In genomic region chr5:172679621-172680212, GRCh38 we compare ENCODE assay signal across 23 cellular contexts. TPM values are rescaled to one million over a fixed set of nuclear protein-coding genes. Genes with fewer than 3 reads are reported as not detected.
DNase-seq lines count a peak whose midpoint lies in the region; ATAC-seq, FAIRE-seq and TF ChIP-seq lines count a peak whose summit lies in the region.
"Had no signal": no experiment of that assay in that cellular context is flagged by ENCODE, and none has a peak within 500 bp of the region (broad histone marks: within the 10 kb centered on the region; RNA-seq: fewer than 3 reads in every experiment).

No MANE protein-coding gene starts in this region.

- H4K20me1 ChIP-seq in K562 (replicated peaks; ENCODE audit: control insufficient read depth, insufficient read depth, low read length), result no peaks in the 10 kb centered on the region

- no peak for TF ChIP-seq POLR2A in K562 (conservative IDR thresholded peaks at IDR 0.05)

- H3K27ac Mint-ChIP-seq in Caco-2 (ENCODE audit: unreplicated experiment) (peak overlapping the region; percentile 79), Calu3 (ENCODE audit: unreplicated experiment) (no peak overlapping the region)
- H3K27ac Mint-ChIP-seq: activated CD4-positive, alpha-beta T cell treated with anti-CD3 and anti-CD28 coated beads, Interleukin-2, amount 10 ng/mL, durations not matched to agents 24 days and 14 days; activated naive CD8-positive, alpha-beta T cell treated with anti-CD3 and anti-CD28 coated beads for 36 hours; activated T-helper 17 cell treated with anti-CD3 and anti-CD28 coated beads, Interleukin-2, amount 50 U/mL, for 72 hours; nephron; T-cell had no signal

- H3K36me3 Mint-ChIP-seq in Caco-2 (ENCODE audit: insufficient read depth, unreplicated experiment) (no peaks in the 10 kb centered on the region), Calu3 (ENCODE audit: insufficient read depth, unreplicated experiment) (no peaks in the 10 kb centered on the region)
- H3K36me3 Mint-ChIP-seq: activated naive CD8-positive, alpha-beta T cell treated with anti-CD3 and anti-CD28 coated beads for 36 hours; CD4-positive, CD25-positive, alpha-beta regulatory T cell; T-cell had no signal

- no peak for FAIRE-seq in K562 (lab: Jason Lieb, UNC)
- FAIRE-seq in kidney (lab: Jason Lieb, UNC), result no peak
- no peak for FAIRE-seq in small intestine (lab: Jason Lieb, UNC)
- FAIRE-seq: endometrium, keratinocyte had no signal

- H3K4me1 Mint-ChIP-seq in Caco-2 (ENCODE audit: low read depth, unreplicated experiment) (peaks cover 14% of the 10 kb centered on the region), Calu3 (ENCODE audit: low read depth, unreplicated experiment) (peaks cover 7% of the 10 kb centered on the region)
- H3K4me1 Mint-ChIP-seq: activated CD4-positive, alpha-beta T cell treated with anti-CD3 and anti-CD28 coated beads, Interleukin-2, amount 10 ng/mL, durations not matched to agents 24 days and 14 days had no signal

- H3K4me3 Mint-ChIP-seq in Caco-2 (ENCODE audit: unreplicated experiment), result no peak overlapping the region
- no peak overlapping the region for H3K4me3 Mint-ChIP-seq in Calu3 (ENCODE audit: low read depth, unreplicated experiment)
- H3K4me3 Mint-ChIP-seq: activated CD4-positive, alpha-beta T cell treated with anti-CD3 and anti-CD28 coated beads, Interleukin-2, amount 10 ng/mL, durations not matched to agents 24 days and 14 days; activated naive CD8-positive, alpha-beta T cell treated with anti-CD3 and anti-CD28 coated beads for 36 hours; activated T-helper 17 cell treated with anti-CD3 and anti-CD28 coated beads, Interleukin-2, amount 50 U/mL, for 72 hours; CD4-positive, CD25-positive, alpha-beta regulatory T cell; nephron; T-cell had no signal

- H3K9me3 ChIP-seq in Caco-2 (no peaks in the 10 kb centered on the region), K562 (replicated peaks; ENCODE audit: control insufficient read depth, insufficient read depth, low read depth, low read length) (no peaks in the 10 kb centered on the region), kidney (ENCODE audit: control insufficient read depth in 1 of 2, low read length in 2 of 2) (no peaks in the 10 kb centered on the region), small intestine (ENCODE audit: control insufficient read depth, low read depth) (no peaks in the 10 kb centered on the region)
- H3K9me3 ChIP-seq: prostate gland had no signal

- DNase-seq in Caco-2, result peak in 1 of 2 experiments; percentile 55
- DNase-seq in K562 (ENCODE audit: extremely low read depth in 1 of 4, low spot score in 3 of 4), result peak; percentile 23 to 39 (median 30)
- DNase-seq in kidney, result peak; percentile 18
- peak; percentile 64 for DNase-seq in small intestine
- DNase-seq in activated effector memory CD4-positive, alpha-beta T cell treated with anti-CD3 and anti-CD28 coated beads, Interleukin-2, amount 50 U/mL, for 16 hours, result no peak
- DNase-seq in hippocampal formation (lab: John Stamatoyannopoulos, UW), result no peak
- no peak for DNase-seq in Calu3
- DNase-seq: activated CD4-positive, alpha-beta T cell treated with anti-CD3 and anti-CD28 coated beads, Interleukin-2, amount 10 ng/mL, durations not matched to agents 24 days and 14 days; activated naive CD8-positive, alpha-beta T cell treated with anti-CD3 and anti-CD28 coated beads for 36 hours; CD4-positive, CD25-positive, alpha-beta regulatory T cell; DMS153; GDM1; GM23248; NCI-H1694; NCI-H774; OCI-M1; T-cell had no signal

- ATAC-seq in K562 (peak; percentile 52), GM19452 (IDR thresholded peaks at IDR 0.05; ENCODE audit: unreplicated experiment) (no peak)
- ATAC-seq: activated T-helper 17 cell treated with anti-CD3 and anti-CD28 coated beads, Interleukin-2, amount 50 U/mL, for 72 hours; T-cell had no signal

- BruUV-seq in Caco-2 (replicated peaks; lab: Mats Ljungman, UMichigan), result no TSS peak
- no TSS peak for BruUV-seq in K562 (replicated peaks; lab: Mats Ljungman, UMichigan)
- BruUV-seq in Calu3 (replicated peaks; lab: Mats Ljungman, UMichigan), result no TSS peak

- H3K27ac ChIP-seq in K562 (ENCODE audit: extremely low read depth, low read depth, low read length) (no peak overlapping the region), kidney (ENCODE audit: low read depth in 2 of 2, low read length in 2 of 2) (no peak overlapping the region), small intestine (ENCODE audit: low read depth in 1 of 2, low read length in 1 of 2) (peak overlapping the region; percentile 35 to 39)
- H3K27ac ChIP-seq: GM23248 had no signal

- no peak overlapping the region for H3K9ac ChIP-seq in K562 (ENCODE audit: insufficient read depth in 1 of 2, low read depth in 2 of 2, low read length in 2 of 2)
- no peak overlapping the region for H3K9ac ChIP-seq in kidney (ENCODE audit: low read length in 2 of 2)
- H3K9ac ChIP-seq: GM23248 had no signal

- intact Hi-C loops in Caco-2 (cut with micrococcal nuclease; ENCODE audit: unreplicated experiment), result no loop called here
- intact Hi-C loops in K562 (cut with micrococcal nuclease), result no loop called here
- intact Hi-C loops in kidney (cut with DNase I), result no loop called here
- intact Hi-C loops in Calu3 (cut with micrococcal nuclease; ENCODE audit: unreplicated experiment), result no loop called here

- peaks cover 15% of the 10 kb centered on the region for H3K4me1 ChIP-seq in Caco-2
- peaks cover 2 to 8% of the 10 kb centered on the region in 2 experiments; a peak in 4 of 5 replicates for H3K4me1 ChIP-seq in K562 (replicated peaks in 1 of 2; ENCODE audit: control insufficient read depth in 2 of 2, insufficient read depth in 2 of 2, low read length in 2 of 2)
- H3K4me1 ChIP-seq in kidney (ENCODE audit: control insufficient read depth in 1 of 2, insufficient read depth in 1 of 2, low read depth in 1 of 2, low read length in 2 of 2), result peaks cover 0 to 7% of the 10 kb centered on the region in 2 donors
- peaks cover 0 to 4% of the 10 kb centered on the region in 2 donors for H3K4me1 ChIP-seq in small intestine (ENCODE audit: control insufficient read depth in 2 of 2, insufficient read depth in 1 of 2, low read depth in 1 of 2, low read length in 1 of 2)
- H3K4me1 ChIP-seq: prostate gland had no signal

- H3K9me1 ChIP-seq in K562 (ENCODE audit: control insufficient read depth, insufficient read depth, low read length), result no peaks in the 10 kb centered on the region

- CTCF ChIA-PET in Caco-2 (lab: Charles Lee), result interaction anchor here (0.6 kb wide), 1 partner anchor 197 kb away, joined by 5 read pairs; no protein-coding TSS in a partner anchor
- CTCF ChIA-PET in K562 (lab: Yijun Ruan, JAX; ENCODE audit: low intra/inter-chr PET ratio), result no interaction called here
- CTCF ChIA-PET in Calu3 (lab: Charles Lee), result interaction anchor here (0.6 kb wide), 1 partner anchor 209 kb away, joined by 5 read pairs; no protein-coding TSS in a partner anchor

- H3K36me3 ChIP-seq in Caco-2 (ENCODE audit: control insufficient read depth, insufficient read depth, low read length) (no peaks in the 10 kb centered on the region), K562 (ENCODE audit: control insufficient read depth, insufficient read depth, low read length) (no peaks in the 10 kb centered on the region), kidney (ENCODE audit: control insufficient read depth in 1 of 2, insufficient read depth in 2 of 2, low read length in 2 of 2) (no peaks in the 10 kb centered on the region), small intestine (ENCODE audit: control insufficient read depth in 2 of 2, insufficient read depth in 2 of 2, low read length in 2 of 2) (no peaks in the 10 kb centered on the region)
- H3K36me3 ChIP-seq: prostate gland had no signal

- peaks cover 9% of the 10 kb centered on the region for H3K9me3 Mint-ChIP-seq in Caco-2 (ENCODE audit: unreplicated experiment)
- no peaks in the 10 kb centered on the region for H3K9me3 Mint-ChIP-seq in Calu3 (ENCODE audit: low read depth, unreplicated experiment)
- H3K9me3 Mint-ChIP-seq: activated CD4-positive, alpha-beta T cell treated with anti-CD3 and anti-CD28 coated beads, Interleukin-2, amount 10 ng/mL, durations not matched to agents 24 days and 14 days; nephron; T-cell had no signal

- TF ChIP-seq CTCF in Caco-2 (IDR thresholded peaks at IDR 0.05; ENCODE audit: insufficient read depth in 1 of 2, low read depth in 1 of 2, low read length in 1 of 2, severe bottlenecking in 1 of 2, unreplicated experiment in 1 of 2), result no peak
- no peak for TF ChIP-seq CTCF in K562 (IDR thresholded peaks at IDR 0.05 in 2 of 3, conservative IDR thresholded peaks at IDR 0.05 in 1 of 3; ENCODE audit: insufficient read depth in 2 of 3, low read depth in 1 of 3, low read length in 3 of 3)
- TF ChIP-seq CTCF in kidney (IDR thresholded peaks at IDR 0.05; ENCODE audit: borderline replicate concordance, extremely low read depth, insufficient read depth), result no peak
- no peak for TF ChIP-seq CTCF in Calu3 (IDR thresholded peaks at IDR 0.05; ENCODE audit: unreplicated experiment)

- H3K4me2 ChIP-seq in K562 (ENCODE audit: insufficient read depth, low read length), result no peak overlapping the region

- H3K79me2 ChIP-seq in K562 (ENCODE audit: control insufficient read depth, insufficient read depth, low read length), result no peaks in the 10 kb centered on the region

- no peaks in the 10 kb centered on the region for H3K27me3 ChIP-seq in Caco-2 (replicated peaks; ENCODE audit: control insufficient read depth, insufficient read depth, low read length)
- peaks cover 5 to 25% of the 10 kb centered on the region in 2 experiments; a peak in 3 of 5 replicates for H3K27me3 ChIP-seq in K562 (ENCODE audit: control insufficient read depth in 2 of 2, insufficient read depth in 2 of 2, low read length in 2 of 2)
- no peaks in the 10 kb centered on the region for H3K27me3 ChIP-seq in small intestine (ENCODE audit: control insufficient read depth in 2 of 2, insufficient read depth in 2 of 2, low read length in 2 of 2)

- 10% methylated on average over 8 of the region's 8 CpGs for WGBS in K562 (ENCODE audit: insufficient coverage, low coverage, missing lambda C conversion rate)
- WGBS in small intestine, 3 donors, result 17 to 59% (median 43%) methylated on average over 8 of the region's 8 CpGs

- in situ Hi-C loops in K562 (cut with MboI), result no loop called here

- TF ChIP-seq EP300 in K562 (IDR thresholded peaks at IDR 0.05; ENCODE audit: low read length), result no peak

- H2AFZ ChIP-seq in K562 (ENCODE audit: low read depth, low read length), result no peak overlapping the region
- H2AFZ ChIP-seq: GM23248 had no signal

- H3K27me3 Mint-ChIP-seq in Caco-2 (ENCODE audit: insufficient read depth, unreplicated experiment) (no peaks in the 10 kb centered on the region), Calu3 (ENCODE audit: unreplicated experiment) (peaks cover 19% of the 10 kb centered on the region)

- no peak for TF ChIP-seq RAD21 in K562 (CRISPR knock-in tag; conservative IDR thresholded peaks at IDR 0.05 in 1 of 2, IDR thresholded peaks at IDR 0.05 in 1 of 2)

- no peak overlapping the region for H3K4me3 ChIP-seq in Caco-2 (ENCODE audit: low read depth, low read length)
- no peak overlapping the region for H3K4me3 ChIP-seq in K562
- no peak overlapping the region for H3K4me3 ChIP-seq in kidney (ENCODE audit: low read length in 2 of 2)
- no peak overlapping the region for H3K4me3 ChIP-seq in small intestine (ENCODE audit: low read depth in 1 of 2, low read length in 2 of 2)
- H3K4me3 ChIP-seq: GM23248, prostate gland had no signal

- POLR2A ChIA-PET in Caco-2 (lab: Charles Lee) (no interaction called here), K562 (lab: Yijun Ruan, JAX) (interaction anchor here (0.6 to 0.8 kb wide), 2 partner anchors 39 to 266 kb away, joined by 3 to 4 read pairs; no protein-coding TSS in a partner anchor)

RNA-seq across cellular contexts. Expression of gene NEURL1B, which starts 38.7 kb away (rescaled TPM):
- total RNA-seq in Caco-2 (2022) (6.0 and 7.6 TPM in 2 replicates), K562 (2014; rRNA removed) (not detected in 2 replicates), K562 (2014; rRNA removed; fragmentation: Illumina TruSeq; extraction: Trizol) (not detected in 2 replicates), K562 (2015; rRNA removed; fragmentation: Illumina TruSeq; extraction: Trizol) (not detected in 2 replicates), K562 (2021) (0.04 TPM in 2 replicates), kidney (42.6 TPM), Calu3 (2022) (2.0 and 2.8 TPM in 2 replicates)
- not detected in 2 replicates for total RNA-seq in K562 (2011; cell fraction: chromatin; rRNA removed; ENCODE audit: low replicate concordance)
- not detected in 2 replicates for total RNA-seq in K562 (2011; cell fraction: nucleolus; rRNA removed)
- not detected in 2 replicates for total RNA-seq in K562 (2011; cell fraction: nucleoplasm; rRNA removed)
- polyA plus RNA-seq in K562 (2011; rRNA removed) (not detected in 2 replicates), K562 (2014; fragmentation: Illumina TruSeq; extraction: Trizol) (not detected in 2 replicates), K562 (2014; fragmentation: Nextera tagmentation; extraction: Ambion mirVana) (not detected), K562 (2014; rRNA removed) (not detected in 2 replicates), kidney (ENCODE audit: insufficient read depth, low read depth, low replicate concordance) (5.4 TPM), small intestine (10 to 100 TPM in 1 of 3 donors, 1 to 10 TPM in 2; 2.7 to 17.8 (median 4.1) TPM)
- not detected in 2 replicates for polyA plus RNA-seq in K562 (2011; cell fraction: cytosol; rRNA removed)
- not detected in 2 replicates for polyA plus RNA-seq in K562 (2011; cell fraction: nucleus; rRNA removed)
- polyA plus RNA-seq in K562 (2012), result not detected in 2 replicates
- not detected in 2 replicates for polyA minus RNA-seq in K562 (2011; rRNA and poly(A)+ RNA removed)
- not detected in 2 replicates for polyA minus RNA-seq in K562 (2011; cell fraction: cytosol; rRNA and poly(A)+ RNA removed)
- not detected in 2 replicates for polyA minus RNA-seq in K562 (2011; cell fraction: nucleus; rRNA and poly(A)+ RNA removed)
- polyA plus RNA-seq: CD4-positive, CD25-positive, alpha-beta regulatory T cell had no signal

Comparison
In these comparisons a context has a peak if more than half of its experiments do, and no peak if none do; other contexts are left out.
1. DNase-seq: peak in K562 (4 of 4), kidney (single experiment) and small intestine (single experiment); none in activated effector memory CD4-positive, alpha-beta T cell treated with anti-CD3 and anti-CD28 coated beads, Interleukin-2, amount 50 U/mL, for 16 hours (single experiment), hippocampal formation (0 of 2) and Calu3 (single experiment).
2. H3K27ac ChIP-seq: peak in small intestine (2 of 2); none in K562 (single experiment) and kidney (0 of 2).